ENCODE assay signal across 16 cellular contexts in the genomic region with DNA sequence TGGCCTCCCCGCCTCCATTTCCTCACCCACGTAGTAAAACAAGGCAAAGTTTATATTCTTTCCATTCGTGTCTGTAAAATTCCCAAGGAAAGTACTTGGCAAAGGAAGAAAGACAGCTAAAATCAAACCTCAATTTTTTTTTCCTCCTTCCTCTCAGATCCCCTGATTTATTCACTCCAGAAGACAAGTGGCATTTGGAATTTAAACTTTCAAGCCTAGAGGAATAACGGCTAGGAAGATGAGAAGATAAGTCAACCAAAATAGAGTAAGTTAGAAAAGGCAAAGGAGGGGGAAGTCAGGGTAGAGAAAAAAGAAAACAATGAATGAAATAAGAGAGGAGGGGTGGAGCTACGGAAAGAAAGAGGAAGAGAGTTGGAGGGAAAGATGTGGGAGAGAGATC.
A peak's percentile ranks its signal among the peaks of the same experiment; 100 is the strongest.
DNase-seq lines count a peak whose midpoint lies in the region; FAIRE-seq and TF ChIP-seq lines count a peak whose summit lies in the region.
"Had no signal": no experiment of that assay in that cellular context is flagged by ENCODE, and none has a peak within 500 bp of the region (broad histone marks: within the 10 kb centered on the region; RNA-seq: fewer than 3 reads in every experiment).

No MANE protein-coding gene starts in this region.

- no peaks in the 10 kb centered on the region for H3K79me2 ChIP-seq in H1 (ENCODE audit: control insufficient read depth in 1 of 2, insufficient read depth in 2 of 2, low read length in 2 of 2)

- no peaks in the 10 kb centered on the region for H3K27me3 ChIP-seq in H1 (replicated peaks in 1 of 4; ENCODE audit: control insufficient read depth in 3 of 4, extremely low read depth in 1 of 4, insufficient read depth in 3 of 4, low read length in 3 of 4)

- H3K27ac Mint-ChIP-seq in HFFc6 (no peak overlapping the region), mesothelial cell of epicardium (peak overlapping the region; percentile 20)
- H3K27ac Mint-ChIP-seq: B cell; CD4-positive, alpha-beta memory T cell had no signal

- H3K56ac ChIP-seq in H1 (replicated peaks; ENCODE audit: insufficient read length, low read depth, low read length), result no peak overlapping the region

- no peak overlapping the region for H3K4me3 ChIP-seq in H1 (ENCODE audit: extremely low read depth in 1 of 4, insufficient read depth in 2 of 4, low read depth in 3 of 4, low read length in 4 of 4)
- H3K4me3 ChIP-seq: GM23248, HAP-1, K562 had no signal

- CTCF ChIA-PET in H1 (lab: Charles Lee; ENCODE audit: partially characterized antibody), result interaction anchor here (0.6 to 2.4 kb wide), 5 partner anchors 10 to 228 kb away, joined by 3 to 5 read pairs (median 3); no protein-coding TSS in a partner anchor

- H3K4ac ChIP-seq in H1 (replicated peaks; ENCODE audit: insufficient read length, low read depth, low read length), result no peak overlapping the region

- no peaks in the 10 kb centered on the region for H3K23me2 ChIP-seq in H1 (ENCODE audit: low read depth, low read length)

- no peaks in the 10 kb centered on the region for H4K20me1 ChIP-seq in H1 (replicated peaks in 1 of 2; ENCODE audit: control insufficient read depth in 1 of 2, insufficient read depth in 2 of 2, low read length in 2 of 2)

- no peak overlapping the region for H2AK5ac ChIP-seq in H1 (ENCODE audit: low read depth, low read length)

- H2BK15ac ChIP-seq in H1 (ENCODE audit: low read length), result 0 out of 2 replicates have a peak overlapping the region, but pooled peaks have one; percentile 21

- H2AFZ ChIP-seq in H1 (ENCODE audit: low read length), result peak overlapping the region; percentile 56
- H2AFZ ChIP-seq: GM23248 had no signal

- H3K79me1 ChIP-seq in H1 (ENCODE audit: low read depth, low read length), result no peaks in the 10 kb centered on the region

- POLR2A ChIA-PET in H1 (lab: Charles Lee; ENCODE audit: partially characterized antibody), result no interaction called here

- no peak overlapping the region for H3K14ac ChIP-seq in H1 (ENCODE audit: insufficient read length)

- 0 out of 2 replicates have a peak overlapping the region, but pooled peaks have one; percentile 40 for H2BK12ac ChIP-seq in H1 (ENCODE audit: low read depth, low read length)

- H2BK20ac ChIP-seq in H1 (ENCODE audit: low read length), result no peak overlapping the region

- FAIRE-seq in H1 (lab: Jason Lieb, UNC), result no peak
- FAIRE-seq: A204.1, K562 had no signal

- no peaks in the 10 kb centered on the region for H3K9me3 ChIP-seq in H1 (ENCODE audit: insufficient read depth in 2 of 2, low read depth in 1 of 2, low read length in 1 of 2)
- H3K9me3 ChIP-seq: HAP-1 had no signal

- H3K4me1 ChIP-seq in H1 (replicated peaks in 1 of 4; ENCODE audit: control insufficient read depth in 3 of 4, insufficient read depth in 4 of 4, low read length in 3 of 4), result peaks cover 0 to 4% (median 0%) of the 10 kb centered on the region in 4 experiments; a peak in 1 of 7 replicates
- H3K4me1 ChIP-seq: HAP-1 had no signal

- TF ChIP-seq POLR2A in H1 (IDR thresholded peaks at IDR 0.05; ENCODE audit: control extremely low read depth in 1 of 2, low read depth in 2 of 2, low read length in 2 of 2), result no peak

- H3K36me3 Mint-ChIP-seq in HFFc6 (ENCODE audit: low read depth), result no peaks in the 10 kb centered on the region
- H3K36me3 Mint-ChIP-seq in mesothelial cell of epicardium, result no peaks in the 10 kb centered on the region
- H3K36me3 Mint-ChIP-seq: CD4-positive, alpha-beta memory T cell had no signal

- no peak overlapping the region for H3K9ac ChIP-seq in H1 (replicated peaks in 1 of 4; ENCODE audit: extremely low read depth in 1 of 4, low read depth in 3 of 4, low read length in 3 of 4)
- H3K9ac ChIP-seq: GM23248 had no signal

- peaks cover 76% of the 10 kb centered on the region for H3K4me1 Mint-ChIP-seq in HFFc6 (ENCODE audit: low read depth)
- peaks cover 9% of the 10 kb centered on the region for H3K4me1 Mint-ChIP-seq in mesothelial cell of epicardium
- H3K4me1 Mint-ChIP-seq: B cell; CD4-positive, alpha-beta memory T cell had no signal

- H3K4me3 Mint-ChIP-seq in HFFc6 (peak overlapping the region; percentile 10), mesothelial cell of epicardium (no peak overlapping the region)
- H3K4me3 Mint-ChIP-seq: B cell; CD4-positive, alpha-beta memory T cell had no signal

- no peak overlapping the region for H3K27ac ChIP-seq in H1 (ENCODE audit: low read depth, low read length)
- H3K27ac ChIP-seq: C4-2B, GM23248 had no signal

- TF ChIP-seq CTCF in HFFc6 (IDR thresholded peaks at IDR 0.05), result no peak
- TF ChIP-seq CTCF in H1 (IDR thresholded peaks at IDR 0.05; ENCODE audit: control extremely low read depth in 1 of 3, insufficient read depth in 1 of 3, low read depth in 1 of 3, low read length in 3 of 3), result no peak
- TF ChIP-seq CTCF in mesothelial cell of epicardium (IDR thresholded peaks at IDR 0.05; ENCODE audit: unreplicated experiment), result no peak

- H3K18ac ChIP-seq in H1 (ENCODE audit: extremely low read depth, low read length), result no peak overlapping the region

- TF ChIP-seq EP300 in H1 (IDR thresholded peaks at IDR 0.05; ENCODE audit: borderline replicate concordance in 1 of 2, low read depth in 2 of 2, low read length in 2 of 2), result no peak

- TF ChIP-seq RAD21 in H1 (IDR thresholded peaks at IDR 0.05 in 1 of 2, conservative IDR thresholded peaks at IDR 0.05 in 1 of 2; ENCODE audit: low read depth in 2 of 2, low read length in 2 of 2), result no peak

- no peak overlapping the region for H4K8ac ChIP-seq in H1 (ENCODE audit: extremely low read depth, insufficient read depth, low read length)

- DNase-seq in EH (ENCODE audit: low read depth), result peak; percentile 61
- DNase-seq in HFFc6, result no peak
- DNase-seq in H1 (ENCODE audit: low read depth in 1 of 2, low spot score in 2 of 2), result no peak
- DNase-seq in mesothelial cell of epicardium (ENCODE audit: low spot score in 2 of 2, unreplicated experiment in 2 of 2), result no peak
- no peak for DNase-seq in stimulated activated CD4-positive, alpha-beta T cell treated with anti-CD3 and anti-CD28 coated beads, Interleukin-2, amount 100 ng/mL, for 48 hours
- DNase-seq in DMS53 (lab: John Stamatoyannopoulos, UW), result no peak
- DNase-seq in H4 (ENCODE audit: low spot score), result no peak
- DNase-seq: CD4-positive, alpha-beta memory T cell; DND-41; GF-D8; GM23248 had no signal

- H4K5ac ChIP-seq in H1 (ENCODE audit: insufficient read length, low read depth, low read length), result no peak overlapping the region

- H3K23ac ChIP-seq in H1 (ENCODE audit: insufficient read length), result no peak overlapping the region

- no peak overlapping the region for H4K91ac ChIP-seq in H1 (replicated peaks; ENCODE audit: insufficient read length, low read length)

- H3K9me3 Mint-ChIP-seq in HFFc6, result no peaks in the 10 kb centered on the region
- H3K9me3 Mint-ChIP-seq in mesothelial cell of epicardium, result no peaks in the 10 kb centered on the region

- no peaks in the 10 kb centered on the region for H3K36me3 ChIP-seq in H1 (ENCODE audit: control insufficient read depth in 2 of 4, insufficient read depth in 4 of 4, low read length in 3 of 4)
- H3K36me3 ChIP-seq: HAP-1 had no signal

- H2BK120ac ChIP-seq in H1 (replicated peaks; ENCODE audit: low read depth, low read length), result no peak overlapping the region

- peaks cover 1% of the 10 kb centered on the region; the same call in 1 of the 2 replicates for H3K27me3 Mint-ChIP-seq in HFFc6 (ENCODE audit: insufficient read depth)
- H3K27me3 Mint-ChIP-seq in mesothelial cell of epicardium (ENCODE audit: low read depth), result no peaks in the 10 kb centered on the region
- H3K27me3 Mint-ChIP-seq: B cell; CD4-positive, alpha-beta memory T cell had no signal

- no peak overlapping the region for H3K4me2 ChIP-seq in H1 (ENCODE audit: insufficient read depth in 1 of 2, low read depth in 2 of 2, low read length in 2 of 2)

- 76 to 93% methylated on average over 1 to 5 of the region's 5 CpGs for WGBS in H1 (ENCODE audit: extremely low coverage in 1 of 2, insufficient coverage in 1 of 2, insufficient read length in 1 of 2, insufficient replicate concordance in 2 of 2, low coverage in 1 of 2, low lambda C conversion rate in 2 of 2, missing lambda C conversion rate in 1 of 2), 2 experiments

- no peak overlapping the region for H2BK5ac ChIP-seq in H1 (ENCODE audit: low read depth, low read length)

TF ChIP-seq in H1, 55 proteins besides CTCF, POLR2A, EP300 and RAD21 (continues in another document):
- TF ChIP-seq SIX5 (IDR thresholded peaks at IDR 0.05; ENCODE audit: low read depth, low read length) (no peak), TEAD4 (IDR thresholded peaks at IDR 0.05; ENCODE audit: low read depth, low read length) (no peak), HDAC2 (IDR thresholded peaks at IDR 0.05; ENCODE audit: borderline replicate concordance in 1 of 2, low read depth in 2 of 2, low read length in 2 of 2) (no peak), JUN (IDR thresholded peaks at IDR 0.05; ENCODE audit: low read depth, low read length) (no peak), NANOG (IDR thresholded peaks at IDR 0.05; ENCODE audit: insufficient read depth, low read depth, low read length, poor library complexity, severe bottlenecking) (no peak), SP1 (IDR thresholded peaks at IDR 0.05; ENCODE audit: low read depth, low read length) (no peak), SIN3A (conservative IDR thresholded peaks at IDR 0.05 in 1 of 2, IDR thresholded peaks at IDR 0.05 in 1 of 2; ENCODE audit: low read depth in 1 of 2, low read length in 2 of 2) (no peak), BCL11A (IDR thresholded peaks at IDR 0.05; ENCODE audit: low read depth in 2 of 2, low read length in 2 of 2) (no peak), RFX5 (IDR thresholded peaks at IDR 0.05; ENCODE audit: borderline replicate concordance, low read depth, low read length) (no peak), KDM4A (IDR thresholded peaks at IDR 0.05; ENCODE audit: low read depth, low read length, severe bottlenecking) (no peak), ZNF274 (IDR thresholded peaks at IDR 0.05; ENCODE audit: borderline replicate concordance, extremely low read depth, low read length) (no peak), YY1 (IDR thresholded peaks at IDR 0.05; ENCODE audit: low read depth, low read length) (no peak)
- TF ChIP-seq, protein P1, sequence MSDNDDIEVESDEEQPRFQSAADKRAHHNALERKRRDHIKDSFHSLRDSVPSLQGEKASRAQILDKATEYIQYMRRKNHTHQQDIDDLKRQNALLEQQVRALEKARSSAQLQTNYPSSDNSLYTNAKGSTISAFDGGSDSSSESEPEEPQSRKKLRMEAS (IDR thresholded peaks at IDR 0.05), result no peak
- TF ChIP-seq, protein P2, sequence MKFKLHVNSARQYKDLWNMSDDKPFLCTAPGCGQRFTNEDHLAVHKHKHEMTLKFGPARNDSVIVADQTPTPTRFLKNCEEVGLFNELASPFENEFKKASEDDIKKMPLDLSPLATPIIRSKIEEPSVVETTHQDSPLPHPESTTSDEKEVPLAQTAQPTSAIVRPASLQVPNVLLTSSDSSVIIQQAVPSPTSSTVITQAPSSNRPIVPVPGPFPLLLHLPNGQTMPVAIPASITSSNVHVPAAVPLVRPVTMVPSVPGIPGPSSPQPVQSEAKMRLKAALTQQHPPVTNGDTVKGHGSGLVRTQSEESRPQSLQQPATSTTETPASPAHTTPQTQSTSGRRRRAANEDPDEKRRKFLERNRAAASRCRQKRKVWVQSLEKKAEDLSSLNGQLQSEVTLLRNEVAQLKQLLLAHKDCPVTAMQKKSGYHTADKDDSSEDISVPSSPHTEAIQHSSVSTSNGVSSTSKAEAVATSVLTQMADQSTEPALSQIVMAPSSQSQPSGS (IDR thresholded peaks at IDR 0.05; ENCODE audit: low read length), result no peak
